In the genomic region with DNA sequence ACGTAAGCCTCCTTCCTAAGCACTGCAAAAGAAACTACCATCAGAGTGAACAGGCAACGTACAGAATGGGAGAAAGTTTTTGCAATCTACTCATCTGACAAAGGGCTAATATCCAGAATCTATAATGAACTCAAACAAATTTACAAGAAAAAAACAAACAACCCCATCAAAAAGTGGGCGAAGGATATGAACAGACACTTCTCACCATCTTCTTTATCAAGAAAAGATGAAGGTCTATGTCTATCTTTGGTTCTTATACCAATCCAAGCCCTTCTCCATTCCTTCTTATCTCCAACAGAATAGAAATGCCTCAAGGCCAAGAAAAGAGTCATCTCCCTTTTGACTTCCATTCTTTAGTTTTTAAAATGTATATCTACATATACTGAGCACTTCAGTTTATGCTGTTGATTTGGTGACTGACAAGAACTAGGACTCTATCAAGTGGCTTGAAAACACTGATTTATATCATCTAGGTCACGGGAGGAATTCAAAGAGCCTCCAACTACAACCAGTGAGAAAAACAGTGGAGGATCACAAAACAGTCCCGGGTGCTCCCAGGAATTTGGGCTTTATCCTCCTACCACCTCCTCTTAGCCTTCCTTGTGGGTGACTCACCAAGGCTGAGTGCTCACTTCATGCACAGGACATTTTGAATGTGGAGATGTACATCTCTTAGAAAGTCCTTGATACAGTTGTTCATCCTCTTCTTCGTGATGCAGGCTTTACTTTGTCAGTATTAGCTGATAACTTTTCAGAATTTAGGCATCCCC, we compare ENCODE assay signal across 1 cellular context.
TF ChIP-seq lines count a peak whose summit lies in the region.

No MANE protein-coding gene starts in this region.

TF ChIP-seq in GM23338, 12 proteins besides CTCF, POLR2A, EP300 and RAD21:
- TF ChIP-seq ZNF114 (CRISPR knock-in tag; IDR thresholded peaks at IDR 0.05) (no peak), EZH2phosphoT487 (IDR thresholded peaks at IDR 0.05; ENCODE audit: unreplicated experiment) (no peak), POLR2AphosphoS5 (IDR thresholded peaks at IDR 0.05; ENCODE audit: low read depth) (no peak), JUNB (IDR thresholded peaks at IDR 0.05; ENCODE audit: unreplicated experiment) (no peak), STAT1 (IDR thresholded peaks at IDR 0.05; ENCODE audit: unreplicated experiment) (no peak), ZNF331 (CRISPR knock-in tag; IDR thresholded peaks at IDR 0.05; ENCODE audit: low read depth) (no peak), EZH2 (IDR thresholded peaks at IDR 0.05; ENCODE audit: low read depth, unreplicated experiment) (no peak), CREB1 (CRISPR knock-in tag; IDR thresholded peaks at IDR 0.05; ENCODE audit: low read depth) (no peak), NANOG (IDR thresholded peaks at IDR 0.05; ENCODE audit: borderline replicate concordance) (no peak)
- TF ChIP-seq, protein P1, sequence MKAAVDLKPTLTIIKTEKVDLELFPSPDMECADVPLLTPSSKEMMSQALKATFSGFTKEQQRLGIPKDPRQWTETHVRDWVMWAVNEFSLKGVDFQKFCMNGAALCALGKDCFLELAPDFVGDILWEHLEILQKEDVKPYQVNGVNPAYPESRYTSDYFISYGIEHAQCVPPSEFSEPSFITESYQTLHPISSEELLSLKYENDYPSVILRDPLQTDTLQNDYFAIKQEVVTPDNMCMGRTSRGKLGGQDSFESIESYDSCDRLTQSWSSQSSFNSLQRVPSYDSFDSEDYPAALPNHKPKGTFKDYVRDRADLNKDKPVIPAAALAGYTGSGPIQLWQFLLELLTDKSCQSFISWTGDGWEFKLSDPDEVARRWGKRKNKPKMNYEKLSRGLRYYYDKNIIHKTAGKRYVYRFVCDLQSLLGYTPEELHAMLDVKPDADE (IDR thresholded peaks at IDR 0.05) = no peak
- TF ChIP-seq, protein P2, sequence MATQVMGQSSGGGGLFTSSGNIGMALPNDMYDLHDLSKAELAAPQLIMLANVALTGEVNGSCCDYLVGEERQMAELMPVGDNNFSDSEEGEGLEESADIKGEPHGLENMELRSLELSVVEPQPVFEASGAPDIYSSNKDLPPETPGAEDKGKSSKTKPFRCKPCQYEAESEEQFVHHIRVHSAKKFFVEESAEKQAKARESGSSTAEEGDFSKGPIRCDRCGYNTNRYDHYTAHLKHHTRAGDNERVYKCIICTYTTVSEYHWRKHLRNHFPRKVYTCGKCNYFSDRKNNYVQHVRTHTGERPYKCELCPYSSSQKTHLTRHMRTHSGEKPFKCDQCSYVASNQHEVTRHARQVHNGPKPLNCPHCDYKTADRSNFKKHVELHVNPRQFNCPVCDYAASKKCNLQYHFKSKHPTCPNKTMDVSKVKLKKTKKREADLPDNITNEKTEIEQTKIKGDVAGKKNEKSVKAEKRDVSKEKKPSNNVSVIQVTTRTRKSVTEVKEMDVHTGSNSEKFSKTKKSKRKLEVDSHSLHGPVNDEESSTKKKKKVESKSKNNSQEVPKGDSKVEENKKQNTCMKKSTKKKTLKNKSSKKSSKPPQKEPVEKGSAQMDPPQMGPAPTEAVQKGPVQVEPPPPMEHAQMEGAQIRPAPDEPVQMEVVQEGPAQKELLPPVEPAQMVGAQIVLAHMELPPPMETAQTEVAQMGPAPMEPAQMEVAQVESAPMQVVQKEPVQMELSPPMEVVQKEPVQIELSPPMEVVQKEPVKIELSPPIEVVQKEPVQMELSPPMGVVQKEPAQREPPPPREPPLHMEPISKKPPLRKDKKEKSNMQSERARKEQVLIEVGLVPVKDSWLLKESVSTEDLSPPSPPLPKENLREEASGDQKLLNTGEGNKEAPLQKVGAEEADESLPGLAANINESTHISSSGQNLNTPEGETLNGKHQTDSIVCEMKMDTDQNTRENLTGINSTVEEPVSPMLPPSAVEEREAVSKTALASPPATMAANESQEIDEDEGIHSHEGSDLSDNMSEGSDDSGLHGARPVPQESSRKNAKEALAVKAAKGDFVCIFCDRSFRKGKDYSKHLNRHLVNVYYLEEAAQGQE (IDR thresholded peaks at IDR 0.05; ENCODE audit: unreplicated experiment) = no peak
- TF ChIP-seq, protein P3, sequence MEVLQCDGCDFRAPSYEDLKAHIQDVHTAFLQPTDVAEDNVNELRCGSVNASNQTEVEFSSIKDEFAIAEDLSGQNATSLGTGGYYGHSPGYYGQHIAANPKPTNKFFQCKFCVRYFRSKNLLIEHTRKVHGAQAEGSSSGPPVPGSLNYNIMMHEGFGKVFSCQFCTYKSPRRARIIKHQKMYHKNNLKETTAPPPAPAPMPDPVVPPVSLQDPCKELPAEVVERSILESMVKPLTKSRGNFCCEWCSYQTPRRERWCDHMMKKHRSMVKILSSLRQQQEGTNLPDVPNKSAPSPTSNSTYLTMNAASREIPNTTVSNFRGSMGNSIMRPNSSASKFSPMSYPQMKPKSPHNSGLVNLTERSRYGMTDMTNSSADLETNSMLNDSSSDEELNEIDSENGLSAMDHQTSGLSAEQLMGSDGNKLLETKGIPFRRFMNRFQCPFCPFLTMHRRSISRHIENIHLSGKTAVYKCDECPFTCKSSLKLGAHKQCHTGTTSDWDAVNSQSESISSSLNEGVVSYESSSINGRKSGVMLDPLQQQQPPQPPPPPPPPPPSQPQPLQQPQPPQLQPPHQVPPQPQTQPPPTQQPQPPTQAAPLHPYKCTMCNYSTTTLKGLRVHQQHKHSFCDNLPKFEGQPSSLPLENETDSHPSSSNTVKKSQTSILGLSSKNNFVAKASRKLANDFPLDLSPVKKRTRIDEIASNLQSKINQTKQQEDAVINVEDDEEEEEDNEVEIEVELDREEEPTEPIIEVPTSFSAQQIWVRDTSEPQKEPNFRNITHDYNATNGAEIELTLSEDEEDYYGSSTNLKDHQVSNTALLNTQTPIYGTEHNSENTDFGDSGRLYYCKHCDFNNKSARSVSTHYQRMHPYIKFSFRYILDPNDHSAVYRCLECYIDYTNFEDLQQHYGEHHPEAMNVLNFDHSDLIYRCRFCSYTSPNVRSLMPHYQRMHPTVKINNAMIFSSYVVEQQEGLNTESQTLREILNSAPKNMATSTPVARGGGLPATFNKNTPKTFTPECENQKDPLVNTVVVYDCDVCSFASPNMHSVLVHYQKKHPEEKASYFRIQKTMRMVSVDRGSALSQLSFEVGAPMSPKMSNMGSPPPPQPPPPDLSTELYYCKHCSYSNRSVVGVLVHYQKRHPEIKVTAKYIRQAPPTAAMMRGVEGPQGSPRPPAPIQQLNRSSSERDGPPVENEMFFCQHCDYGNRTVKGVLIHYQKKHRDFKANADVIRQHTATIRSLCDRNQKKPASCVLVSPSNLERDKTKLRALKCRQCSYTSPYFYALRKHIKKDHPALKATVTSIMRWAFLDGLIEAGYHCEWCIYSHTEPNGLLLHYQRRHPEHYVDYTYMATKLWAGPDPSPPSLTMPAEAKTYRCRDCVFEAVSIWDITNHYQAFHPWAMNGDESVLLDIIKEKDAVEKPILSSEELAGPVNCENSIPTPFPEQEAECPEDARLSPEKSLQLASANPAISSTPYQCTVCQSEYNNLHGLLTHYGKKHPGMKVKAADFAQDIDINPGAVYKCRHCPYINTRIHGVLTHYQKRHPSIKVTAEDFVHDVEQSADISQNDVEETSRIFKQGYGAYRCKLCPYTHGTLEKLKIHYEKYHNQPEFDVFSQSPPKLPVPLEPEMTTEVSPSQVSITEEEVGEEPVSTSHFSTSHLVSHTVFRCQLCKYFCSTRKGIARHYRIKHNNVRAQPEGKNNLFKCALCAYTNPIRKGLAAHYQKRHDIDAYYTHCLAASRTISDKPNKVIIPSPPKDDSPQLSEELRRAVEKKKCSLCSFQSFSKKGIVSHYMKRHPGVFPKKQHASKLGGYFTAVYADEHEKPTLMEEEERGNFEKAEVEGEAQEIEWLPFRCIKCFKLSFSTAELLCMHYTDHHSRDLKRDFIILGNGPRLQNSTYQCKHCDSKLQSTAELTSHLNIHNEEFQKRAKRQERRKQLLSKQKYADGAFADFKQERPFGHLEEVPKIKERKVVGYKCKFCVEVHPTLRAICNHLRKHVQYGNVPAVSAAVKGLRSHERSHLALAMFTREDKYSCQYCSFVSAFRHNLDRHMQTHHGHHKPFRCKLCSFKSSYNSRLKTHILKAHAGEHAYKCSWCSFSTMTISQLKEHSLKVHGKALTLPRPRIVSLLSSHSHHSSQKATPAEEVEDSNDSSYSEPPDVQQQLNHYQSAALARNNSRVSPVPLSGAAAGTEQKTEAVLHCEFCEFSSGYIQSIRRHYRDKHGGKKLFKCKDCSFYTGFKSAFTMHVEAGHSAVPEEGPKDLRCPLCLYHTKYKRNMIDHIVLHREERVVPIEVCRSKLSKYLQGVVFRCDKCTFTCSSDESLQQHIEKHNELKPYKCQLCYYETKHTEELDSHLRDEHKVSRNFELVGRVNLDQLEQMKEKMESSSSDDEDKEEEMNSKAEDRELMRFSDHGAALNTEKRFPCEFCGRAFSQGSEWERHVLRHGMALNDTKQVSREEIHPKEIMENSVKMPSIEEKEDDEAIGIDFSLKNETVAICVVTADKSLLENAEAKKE (CRISPR knock-in tag; IDR thresholded peaks at IDR 0.05) = no peak
